ENCODE assay signal across 14 cellular contexts in genomic region chr5:177535125-177535524, GRCh38.
"Had no signal": no experiment of that assay in that cellular context is flagged by ENCODE, and none has a peak within 500 bp of the region (broad histone marks: within the 10 kb centered on the region; RNA-seq: fewer than 3 reads in every experiment).

No MANE protein-coding gene starts in this region.

- H3K36me3 ChIP-seq: neural progenitor cell had no signal

- H3K27ac Mint-ChIP-seq: activated T-helper 1 cell treated with anti-CD3 and anti-CD28 coated beads, Interleukin-12 subunit alpha, Interleukin-12 subunit beta, Interleukin-2, Interleukin-4 antibody, amounts not matched to agents 30 ng/mL and 10 ng/mL and 1 ng/mL, durations not matched to agents 14 hours and 24 hours and 36 hours; neural progenitor cell; stimulated activated naive CD8-positive, alpha-beta T cell treated with anti-CD3 and anti-CD28 coated beads, Interleukin-15, Interleukin-2, amounts not matched to agents 100 ng/mL and 50 ng/mL, for 24 hours; T-cell had no signal

- H3K9me3 ChIP-seq: heart right ventricle, pancreas had no signal

- H3K4me3 ChIP-seq: coronary artery, heart right ventricle, lung, neural progenitor cell, pancreas, smooth muscle cell had no signal

- H3K4me1 ChIP-seq: neural progenitor cell had no signal

- H3K9me3 Mint-ChIP-seq: activated T-helper 1 cell treated with anti-CD3 and anti-CD28 coated beads, Interleukin-12 subunit alpha, Interleukin-12 subunit beta, Interleukin-2, Interleukin-4 antibody, amounts not matched to agents 30 ng/mL and 10 ng/mL and 1 ng/mL, durations not matched to agents 14 hours and 24 hours and 36 hours; neural progenitor cell; stimulated activated naive CD8-positive, alpha-beta T cell treated with anti-CD3 and anti-CD28 coated beads, Interleukin-15, Interleukin-2, amounts not matched to agents 100 ng/mL and 50 ng/mL, for 24 hours; T-cell had no signal

- DNase-seq: activated CD4-positive, CD25-positive, alpha-beta regulatory T cell treated with anti-CD3 and anti-CD28 coated beads, Interleukin-2, amount 50 U/mL, for 72 hours; activated naive CD4-positive, alpha-beta T cell treated with Interleukin-2 at 50 U/mL for 16 hours; effector CD8-positive, alpha-beta T cell; heart right ventricle; midbrain; T-cell; T1000 had no signal

- H3K4me1 Mint-ChIP-seq: T-cell had no signal

- H3K27me3 ChIP-seq: heart right ventricle, neural progenitor cell, pancreas had no signal

- H3K27ac ChIP-seq: neural progenitor cell, pancreas had no signal

- ATAC-seq: heart right ventricle, pancreas, T-cell had no signal

- H3K4me3 Mint-ChIP-seq: activated T-helper 1 cell treated with anti-CD3 and anti-CD28 coated beads, Interleukin-12 subunit alpha, Interleukin-12 subunit beta, Interleukin-2, Interleukin-4 antibody, amounts not matched to agents 30 ng/mL and 10 ng/mL and 1 ng/mL, durations not matched to agents 14 hours and 24 hours and 36 hours; neural progenitor cell; stimulated activated naive CD8-positive, alpha-beta T cell treated with anti-CD3 and anti-CD28 coated beads, Interleukin-15, Interleukin-2, amounts not matched to agents 100 ng/mL and 50 ng/mL, for 24 hours; T-cell had no signal

- H3K27me3 Mint-ChIP-seq: stimulated activated naive CD8-positive, alpha-beta T cell treated with anti-CD3 and anti-CD28 coated beads, Interleukin-15, Interleukin-2, amounts not matched to agents 100 ng/mL and 50 ng/mL, for 24 hours; T-cell had no signal
